8 cellular contexts compared by ENCODE assay signal in genomic region chr2:224449212-224450147, GRCh38. TPM values are rescaled to one million over a fixed set of nuclear protein-coding genes. Genes with fewer than 3 reads are reported as not detected.
DNase-seq lines count a peak whose midpoint lies in the region; ATAC-seq and TF ChIP-seq lines count a peak whose summit lies in the region.

No MANE protein-coding gene starts in this region.

- H3K27ac Mint-ChIP-seq in naive thymus-derived CD4-positive, alpha-beta T cell = no peak overlapping the region

- ATAC-seq in naive thymus-derived CD4-positive, alpha-beta T cell = peak; percentile 61

- no peak overlapping the region for H3K27ac ChIP-seq in breast epithelium
- H3K27ac ChIP-seq in naive thymus-derived CD4-positive, alpha-beta T cell (ENCODE audit: low read depth, low read length) = no peak overlapping the region

- H4K20me1 ChIP-seq in Loucy (ENCODE audit: insufficient read depth, low read length, poor library complexity, severe bottlenecking) = no peaks in the 10 kb centered on the region

- TF ChIP-seq CTCF in Loucy (conservative IDR thresholded peaks at IDR 0.05; ENCODE audit: low read length) = peak; percentile 94
- peak in 2 of 3 donors; percentile 26 to 31 for TF ChIP-seq CTCF in breast epithelium (IDR thresholded peaks at IDR 0.05)

- POLR2A ChIA-PET in naive thymus-derived CD4-positive, alpha-beta T cell (lab: Charles Lee) = interaction anchor here (0.6 kb wide), 2 partner anchors 27 to 541 kb away, joined by 3 to 7 read pairs; no protein-coding TSS in a partner anchor

- peaks cover 0 to 1% (median 0%) of the 10 kb centered on the region in 11 donors for H3K9me3 Mint-ChIP-seq in naive thymus-derived CD4-positive, alpha-beta T cell

- H3K4me3 Mint-ChIP-seq in naive thymus-derived CD4-positive, alpha-beta T cell = no peak overlapping the region

- CTCF ChIA-PET in naive thymus-derived CD4-positive, alpha-beta T cell (lab: Charles Lee) = interaction anchor here (1.0 kb wide), 2 partner anchors 75 to 190 kb away, joined by 3 to 7 read pairs; no protein-coding TSS in a partner anchor

- H3K79me2 ChIP-seq in Loucy (ENCODE audit: insufficient read depth, low read length) = no peaks in the 10 kb centered on the region

- H3K4me1 ChIP-seq in Loucy (ENCODE audit: insufficient read depth, low read length, poor library complexity, severe bottlenecking) = no peaks in the 10 kb centered on the region
- no peaks in the 10 kb centered on the region for H3K4me1 ChIP-seq in breast epithelium
- H3K4me1 ChIP-seq in naive thymus-derived CD4-positive, alpha-beta T cell (ENCODE audit: control insufficient read depth in 2 of 2, insufficient read depth in 2 of 2, low read length in 2 of 2) = no peaks in the 10 kb centered on the region

- peaks cover 4 to 24% (median 8%) of the 10 kb centered on the region in 5 donors for H3K27me3 Mint-ChIP-seq in naive thymus-derived CD4-positive, alpha-beta T cell

- H3K4me2 ChIP-seq in Loucy (ENCODE audit: low read depth, low read length, poor library complexity, severe bottlenecking) = no peak overlapping the region

- H3K36me3 ChIP-seq in Loucy (ENCODE audit: insufficient read depth, low read length) = no peaks in the 10 kb centered on the region
- H3K36me3 ChIP-seq in breast epithelium = no peaks in the 10 kb centered on the region
- H3K36me3 ChIP-seq in naive thymus-derived CD4-positive, alpha-beta T cell (ENCODE audit: control insufficient read depth in 2 of 3, insufficient read depth in 3 of 3, low read length in 3 of 3) = no peaks in the 10 kb centered on the region

- no peak overlapping the region for H3K9ac ChIP-seq in Loucy (ENCODE audit: low read depth, low read length, poor library complexity, severe bottlenecking)

- peaks cover 0 to 4% (median 0%) of the 10 kb centered on the region in 5 donors for H3K36me3 Mint-ChIP-seq in naive thymus-derived CD4-positive, alpha-beta T cell

- H3K27me3 ChIP-seq in Loucy (ENCODE audit: insufficient read depth, low read length, poor library complexity, severe bottlenecking) (no peaks in the 10 kb centered on the region), breast epithelium (no peaks in the 10 kb centered on the region)
- H3K27me3 ChIP-seq in naive thymus-derived CD4-positive, alpha-beta T cell (ENCODE audit: control insufficient read depth in 2 of 2, insufficient read depth in 2 of 2, low read length in 2 of 2) = no peaks in the 10 kb centered on the region

- H3K9me3 ChIP-seq in Loucy (ENCODE audit: insufficient read depth, low read depth, low read length) (no peaks in the 10 kb centered on the region), breast epithelium (no peaks in the 10 kb centered on the region)
- H3K9me3 ChIP-seq in naive thymus-derived CD4-positive, alpha-beta T cell (ENCODE audit: control insufficient read depth in 2 of 3, low read length in 3 of 3) = no peaks in the 10 kb centered on the region

- H3K9me2 ChIP-seq in Loucy (replicated peaks; ENCODE audit: low read depth, low read length) = no peaks in the 10 kb centered on the region

- TF ChIP-seq POLR2A in breast epithelium (IDR thresholded peaks at IDR 0.05) = no peak

- no peaks in the 10 kb centered on the region for H3F3A ChIP-seq in Loucy (ENCODE audit: low read depth)

- no peak overlapping the region for H3K4me3 ChIP-seq in Loucy (ENCODE audit: low read length, poor library complexity, severe bottlenecking)
- H3K4me3 ChIP-seq in breast epithelium = no peak overlapping the region
- H3K4me3 ChIP-seq in naive thymus-derived CD4-positive, alpha-beta T cell (ENCODE audit: low read length) = no peak overlapping the region

- intact Hi-C loops in breast epithelium (cut with DNase I; ENCODE audit: low total_unique reads) = no loop called here
- intact Hi-C loops in naive thymus-derived CD4-positive, alpha-beta T cell (cut with micrococcal nuclease) = loop anchor here (1.0 to 10.0 kb wide), 3 partner anchors 92 to 195 kb away; no protein-coding TSS in a partner anchor

- no peaks in the 10 kb centered on the region for H3K4me1 Mint-ChIP-seq in naive thymus-derived CD4-positive, alpha-beta T cell

- DNase-seq in SKM-1 treated with dmso at 0.1 percent for 144 hours (lab: John Stamatoyannopoulos, UW; ENCODE audit: unreplicated experiment) (peak; percentile 23), SKM-1 (lab: John Stamatoyannopoulos, UW; ENCODE audit: unreplicated experiment) (no peak), breast epithelium (ENCODE audit: low spot score in 2 of 2) (no peak), NCI-H1930 (lab: John Stamatoyannopoulos, UW) (no peak), COLO668 (lab: John Stamatoyannopoulos, UW; ENCODE audit: unreplicated experiment) (no peak), islet precursor cell (no peak)
- DNase-seq in naive thymus-derived CD4-positive, alpha-beta T cell = peak in 2 of 9 donors; percentile 10 to 15

- H2AFZ ChIP-seq in Loucy (ENCODE audit: low read length) = no peak overlapping the region

RNA-seq across cellular contexts. Expression of gene FAM124B, which starts 47.6 kb away (rescaled TPM):
- total RNA-seq in breast epithelium = 1 to 10 TPM; 2.6 to 7.9 (median 3.5) TPM
- total RNA-seq in naive thymus-derived CD4-positive, alpha-beta T cell = 1 to 10 TPM in 2 of 5 experiments, under 1 TPM in 1, not detected in 2; 0.48 to 2.1 (median 1.3) TPM
- polyA plus RNA-seq in naive thymus-derived CD4-positive, alpha-beta T cell = not detected
